Comparison of ENCODE assay signal across 17 cellular contexts in the genomic region with DNA sequence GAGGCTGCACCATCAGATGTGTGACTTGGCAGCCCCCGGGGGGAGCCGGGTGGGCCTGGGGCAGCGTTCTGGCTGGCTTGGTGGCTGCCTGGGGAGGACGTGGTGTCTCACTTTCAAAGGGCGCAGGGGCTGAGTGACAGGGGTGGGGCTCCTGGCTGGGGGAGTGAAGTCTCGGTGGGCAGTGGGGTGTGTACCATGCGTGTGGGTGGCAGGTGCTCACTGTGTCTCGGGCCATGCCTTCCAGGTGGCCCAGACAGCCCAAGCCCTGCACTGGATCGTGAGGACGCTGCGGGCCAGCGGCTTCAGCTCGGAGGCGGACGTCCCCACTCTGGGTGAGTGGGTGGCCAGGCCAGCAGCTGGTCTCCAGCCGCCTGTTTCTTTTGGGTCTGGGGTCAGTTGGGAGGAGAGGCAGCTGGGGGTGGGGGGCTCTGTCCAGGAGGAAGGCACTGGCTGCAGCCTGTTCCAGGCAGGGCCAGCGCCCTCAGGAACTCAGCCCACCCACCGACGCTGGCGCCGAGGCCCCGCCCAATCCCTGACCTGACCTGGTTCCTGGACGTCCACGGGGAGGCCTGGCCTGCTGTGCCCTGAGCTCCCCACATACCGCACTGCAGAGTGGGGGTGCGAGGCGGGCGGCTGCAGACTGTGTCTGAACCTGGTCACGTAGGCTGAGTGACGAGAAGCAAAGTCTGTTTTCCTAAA. TPM values are rescaled to one million over a fixed set of nuclear protein-coding genes. Genes with fewer than 3 reads are reported as not detected.
A peak's percentile ranks its signal among the peaks of the same experiment; 100 is the strongest.
DNase-seq lines count a peak whose midpoint lies in the region; TF ChIP-seq lines count a peak whose summit lies in the region.
"Had no signal": no experiment of that assay in that cellular context is flagged by ENCODE, and none has a peak within 500 bp of the region (broad histone marks: within the 10 kb centered on the region; RNA-seq: fewer than 3 reads in every experiment).

No MANE protein-coding gene starts in this region.

- in situ Hi-C loops in mammary epithelial cell (cut with MboI; ENCODE audit: low sequenced_read_pairs in 2 of 2) = no loop called here

- H3K4me3 ChIP-seq in mammary epithelial cell (replicated peaks in 1 of 3; ENCODE audit: insufficient read depth in 1 of 3, low read depth in 2 of 3, low read length in 3 of 3) = peak overlapping the region; percentile 46 to 59 (median 58)
- H3K4me3 ChIP-seq: GM12878 had no signal

- intact Hi-C loops in mammary epithelial cell (cut with micrococcal nuclease) = loop anchor here (5.0 kb wide), 1 partner anchor 47 kb away; no protein-coding TSS in a partner anchor

- H3K27ac ChIP-seq in 22Rv1 = peak overlapping the region; percentile 91
- H3K27ac ChIP-seq in H9 (ENCODE audit: insufficient read length, low read depth, low read length) = no peak overlapping the region
- H3K27ac ChIP-seq in mammary epithelial cell (ENCODE audit: insufficient read depth, low read depth, low read length) = no peak overlapping the region

- no peak overlapping the region for H2BK120ac ChIP-seq in H9 (ENCODE audit: low read depth, low read length, poor library complexity, severe bottlenecking)

- dilution Hi-C loops in mammary epithelial cell (cut with HindIII; ENCODE audit: low sequenced_read_pairs) = no loop called here

- H3K4me2 ChIP-seq in H9 (ENCODE audit: insufficient read depth, insufficient read length, low read length) (no peak overlapping the region), mammary epithelial cell (ENCODE audit: insufficient read depth, low read depth, low read length) (peak overlapping the region; percentile 91)
- H3K4me2 ChIP-seq: SK-N-SH had no signal

- no peak overlapping the region for H2AK5ac ChIP-seq in H9 (ENCODE audit: insufficient read length, low read length)

- H3K9me3 ChIP-seq in H9 (ENCODE audit: control insufficient read depth, low read depth, low read length) (no peaks in the 10 kb centered on the region), mammary epithelial cell (replicated peaks; ENCODE audit: insufficient read depth, low read length) (no peaks in the 10 kb centered on the region)

- no peak overlapping the region for H4K8ac ChIP-seq in H9 (replicated peaks; ENCODE audit: insufficient read length, low read depth, low read length)

- H3K4me1 ChIP-seq in H9 (ENCODE audit: insufficient read depth, low read length) (no peaks in the 10 kb centered on the region), mammary epithelial cell (ENCODE audit: insufficient read depth, low read length) (no peaks in the 10 kb centered on the region)
- H3K4me1 ChIP-seq: Caco-2 had no signal

- no peak overlapping the region for H4K5ac ChIP-seq in H9 (ENCODE audit: insufficient read length, low read depth, low read length)

- H3T11ph ChIP-seq in H9 (ENCODE audit: low read length) = no peak overlapping the region

- H3K27me3 Mint-ChIP-seq in H9 (ENCODE audit: low read depth) = no peaks in the 10 kb centered on the region; the same call in 1 of the 2 replicates
- no peaks in the 10 kb centered on the region for H3K27me3 Mint-ChIP-seq in osteocyte (ENCODE audit: unreplicated experiment)
- H3K27me3 Mint-ChIP-seq: activated naive CD8-positive, alpha-beta T cell treated with anti-CD3 and anti-CD28 coated beads, Interleukin-2, amount 10 ng/mL, durations not matched to agents 7 days and 5 days; stimulated activated naive CD8-positive, alpha-beta T cell treated with anti-CD3 and anti-CD28 coated beads, Interleukin-15, amount 100 ng/mL, for 72 hours had no signal

- H3K18ac ChIP-seq in H9 (ENCODE audit: insufficient read length, low read depth, low read length) = no peak overlapping the region

- H3K4me3 Mint-ChIP-seq in H9 (no peak overlapping the region), osteocyte (ENCODE audit: unreplicated experiment) (no peak overlapping the region)
- H3K4me3 Mint-ChIP-seq: activated naive CD8-positive, alpha-beta T cell treated with anti-CD3 and anti-CD28 coated beads, Interleukin-2, amount 10 ng/mL, durations not matched to agents 7 days and 5 days; nephron progenitor cell; stimulated activated naive CD8-positive, alpha-beta T cell treated with anti-CD3 and anti-CD28 coated beads, Interleukin-15, amount 100 ng/mL, for 72 hours had no signal

- H3K4ac ChIP-seq in H9 (ENCODE audit: low read depth, low read length) = no peak overlapping the region

- no TSS peak for BruUV-seq in mammary epithelial cell (replicated peaks; lab: Mats Ljungman, UMichigan)

- peaks cover 5 to 7% of the 10 kb centered on the region in 2 experiments; a peak in 4 of 5 replicates for H3K9me3 Mint-ChIP-seq in H9
- peaks cover 2% of the 10 kb centered on the region for H3K9me3 Mint-ChIP-seq in osteocyte (ENCODE audit: unreplicated experiment)

- H2BK15ac ChIP-seq in H9 (ENCODE audit: low read depth, low read length) = no peak overlapping the region

- H3K27ac Mint-ChIP-seq in H9 (no peak overlapping the region), osteocyte (ENCODE audit: unreplicated experiment) (no peak overlapping the region)
- H3K27ac Mint-ChIP-seq: activated naive CD8-positive, alpha-beta T cell treated with anti-CD3 and anti-CD28 coated beads, Interleukin-2, amount 10 ng/mL, durations not matched to agents 7 days and 5 days; immature natural killer cell; nephron progenitor cell had no signal

- no peak overlapping the region for H4K91ac ChIP-seq in H9 (ENCODE audit: insufficient read length, low read depth, low read length)

- H3K36me3 Mint-ChIP-seq in H9 (ENCODE audit: insufficient read depth in 1 of 3, low read depth in 3 of 3) (peaks cover 0 to under 1% (median 0%) of the 10 kb centered on the region in 3 experiments; a peak in 2 of 7 replicates), osteocyte (ENCODE audit: unreplicated experiment) (no peaks in the 10 kb centered on the region)

- H2AFZ ChIP-seq in H9 (ENCODE audit: low read length) (no peak overlapping the region), mammary epithelial cell (ENCODE audit: low read depth, low read length) (peak overlapping the region; percentile 92)

- POLR2A ChIA-PET in HEK293T (lab: Yijun Ruan, JAX) = no interaction called here
- POLR2A ChIA-PET in GM10248 (lab: Yijun Ruan, JAX) = no interaction called here

- H3K79me1 ChIP-seq in H9 (ENCODE audit: insufficient read depth, low read depth, low read length, poor library complexity, severe bottlenecking) = no peaks in the 10 kb centered on the region

- no peak overlapping the region for H2BK20ac ChIP-seq in H9 (ENCODE audit: low read depth, low read length, poor library complexity, severe bottlenecking)

- H3K4me1 Mint-ChIP-seq in H9 = peaks cover 0 to 3% of the 10 kb centered on the region in 2 experiments; a peak in 1 of 4 replicates
- H3K4me1 Mint-ChIP-seq in osteocyte (ENCODE audit: unreplicated experiment) = no peaks in the 10 kb centered on the region
- H3K4me1 Mint-ChIP-seq: activated naive CD8-positive, alpha-beta T cell treated with anti-CD3 and anti-CD28 coated beads, Interleukin-2, amount 10 ng/mL, durations not matched to agents 7 days and 5 days; immature natural killer cell had no signal

- H3K23me2 ChIP-seq in H9 (ENCODE audit: insufficient read length, low read depth, low read length, poor library complexity, severe bottlenecking) = no peaks in the 10 kb centered on the region

- no peak overlapping the region for H3K23ac ChIP-seq in H9 (ENCODE audit: insufficient read length, low read depth, low read length)

- H3K9ac ChIP-seq in H9 (ENCODE audit: extremely low read depth, insufficient read length, low read length) = no peak overlapping the region
- H3K9ac ChIP-seq in mammary epithelial cell (ENCODE audit: insufficient read depth, low read length) = no peak overlapping the region
- H3K9ac ChIP-seq: SK-N-SH had no signal

- CTCF ChIA-PET in mammary epithelial cell (lab: Charles Lee; ENCODE audit: low non-redundant PET) (no interaction called here), HEK293T (lab: Yijun Ruan, JAX) (no interaction called here), GM10248 (lab: Yijun Ruan, JAX) (no interaction called here)

- H3K27me3 ChIP-seq in H9 (ENCODE audit: insufficient read depth, low read length) (no peaks in the 10 kb centered on the region), mammary epithelial cell (ENCODE audit: insufficient read depth, low read length) (no peaks in the 10 kb centered on the region)

- H2BK5ac ChIP-seq in H9 (ENCODE audit: insufficient read length, low read length) = no peak overlapping the region

- peaks cover 2% of the 10 kb centered on the region for H3K36me3 ChIP-seq in mammary epithelial cell (ENCODE audit: insufficient read depth, low read length)

- no peak overlapping the region for H3K14ac ChIP-seq in H9 (ENCODE audit: insufficient read depth, low read length)

- peak; percentile 26 for DNase-seq in H9
- DNase-seq in mammary epithelial cell = no peak
- peak; percentile 83 for DNase-seq in osteocyte (ENCODE audit: extremely low spot score, unreplicated experiment)
- no peak for DNase-seq in HEK293T (ENCODE audit: extremely low spot score)
- no peak for DNase-seq in DMS153 treated with DMSO at 0.1 percent for 48 hours (lab: John Stamatoyannopoulos, UW; ENCODE audit: unreplicated experiment)
- no peak for DNase-seq in GM10248 (ENCODE audit: extremely low spot score)
- no peak for DNase-seq in NCI-H1105 (lab: John Stamatoyannopoulos, UW)
- DNase-seq: immature natural killer cell; mesendoderm; NCI-H1048; nephron progenitor cell; SK-N-SH; stimulated activated naive CD8-positive, alpha-beta T cell treated with anti-CD3 and anti-CD28 coated beads, Interleukin-15, amount 100 ng/mL, for 72 hours had no signal

- WGBS in H9 (ENCODE audit: extremely low coverage, insufficient read length, low lambda C conversion rate) = no CpG with 5 or more reads among the region's 30 CpGs
- 18% methylated on average over 9 of the region's 30 CpGs for WGBS in mammary epithelial cell (ENCODE audit: low coverage, missing lambda C conversion rate)

- no peak for TF ChIP-seq CTCF in 22Rv1 (IDR thresholded peaks at IDR 0.05)
- TF ChIP-seq CTCF in H9 (conservative IDR thresholded peaks at IDR 0.05) = no peak
- TF ChIP-seq CTCF in mammary epithelial cell (conservative IDR thresholded peaks at IDR 0.05 in 1 of 2, IDR thresholded peaks at IDR 0.05 in 1 of 2; ENCODE audit: extremely low read depth in 1 of 2, insufficient read depth in 1 of 2, low read depth in 1 of 2, low read length in 2 of 2) = no peak
- no peak for TF ChIP-seq CTCF in osteocyte (IDR thresholded peaks at IDR 0.05)
- no peak for TF ChIP-seq CTCF in GM10248 (IDR thresholded peaks at IDR 0.05; ENCODE audit: control extremely low read depth, extremely low read depth, low read depth, missing control alignments)

- H3K56ac ChIP-seq in H9 (ENCODE audit: insufficient read length, low read depth, low read length) = no peak overlapping the region

- no peaks in the 10 kb centered on the region for H3K79me2 ChIP-seq in H9 (ENCODE audit: insufficient read depth, low read length)
- peaks cover 10% of the 10 kb centered on the region for H3K79me2 ChIP-seq in mammary epithelial cell (ENCODE audit: insufficient read depth, low read length)

- H4K20me1 ChIP-seq in H9 (ENCODE audit: control insufficient read depth, insufficient read depth, insufficient read length) = no peaks in the 10 kb centered on the region
- H4K20me1 ChIP-seq in mammary epithelial cell (ENCODE audit: insufficient read depth, low read length) = no peaks in the 10 kb centered on the region

- no peak overlapping the region for H2BK12ac ChIP-seq in H9 (ENCODE audit: insufficient read length, low read depth, low read length)

RNA-seq across cellular contexts. Expression of a gene that starts 30.6 kb away (rescaled TPM):
- total RNA-seq in H9 (2021) = 2.6 and 3.1 TPM in 2 replicates
- 1 to 10 TPM; 2.3 to 3.5 TPM for total RNA-seq in mammary epithelial cell
- polyA plus RNA-seq in mammary epithelial cell = 2.7 TPM
- 6.5 TPM for polyA minus RNA-seq in mammary epithelial cell
- total RNA-seq in osteocyte = 4.0 and 4.2 TPM in 2 replicates

Comparison
In these comparisons a context has a peak if more than half of its experiments do, and no peak if none do; other contexts are left out.
1. DNase-seq: peak in H9 (single experiment) and osteocyte (single experiment); none in mammary epithelial cell (single experiment), HEK293T (single experiment), DMS153 treated with DMSO at 0.1 percent for 48 hours (single experiment), GM10248 (single experiment) and NCI-H1105 (single experiment).